In the genomic region with DNA sequence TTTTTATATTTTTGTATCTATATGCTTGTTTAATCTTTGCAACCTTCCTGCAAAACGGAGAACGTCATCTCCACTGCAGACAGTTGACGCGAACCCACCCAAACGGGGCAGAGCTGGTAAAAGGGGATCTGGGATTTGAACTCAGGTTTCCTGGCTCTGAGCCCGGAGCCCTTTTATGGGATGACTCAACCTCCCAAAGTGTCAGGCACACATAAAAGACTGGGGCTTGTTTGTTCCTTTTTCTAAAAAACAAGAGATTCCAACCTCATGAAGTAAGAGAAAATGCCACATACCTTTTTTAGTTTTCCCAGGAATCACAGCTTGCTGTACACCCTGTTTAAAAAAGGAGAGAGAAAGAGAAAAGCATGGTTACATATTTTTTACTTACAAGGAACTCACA, we compare ENCODE assay signal across 1 cellular context.
TF ChIP-seq lines count a peak whose summit lies in the region.

No MANE protein-coding gene starts in this region.

TF ChIP-seq in WTC11, 78 proteins besides CTCF, POLR2A, EP300 and RAD21 (continued from another document):
- TF ChIP-seq, protein P1, sequence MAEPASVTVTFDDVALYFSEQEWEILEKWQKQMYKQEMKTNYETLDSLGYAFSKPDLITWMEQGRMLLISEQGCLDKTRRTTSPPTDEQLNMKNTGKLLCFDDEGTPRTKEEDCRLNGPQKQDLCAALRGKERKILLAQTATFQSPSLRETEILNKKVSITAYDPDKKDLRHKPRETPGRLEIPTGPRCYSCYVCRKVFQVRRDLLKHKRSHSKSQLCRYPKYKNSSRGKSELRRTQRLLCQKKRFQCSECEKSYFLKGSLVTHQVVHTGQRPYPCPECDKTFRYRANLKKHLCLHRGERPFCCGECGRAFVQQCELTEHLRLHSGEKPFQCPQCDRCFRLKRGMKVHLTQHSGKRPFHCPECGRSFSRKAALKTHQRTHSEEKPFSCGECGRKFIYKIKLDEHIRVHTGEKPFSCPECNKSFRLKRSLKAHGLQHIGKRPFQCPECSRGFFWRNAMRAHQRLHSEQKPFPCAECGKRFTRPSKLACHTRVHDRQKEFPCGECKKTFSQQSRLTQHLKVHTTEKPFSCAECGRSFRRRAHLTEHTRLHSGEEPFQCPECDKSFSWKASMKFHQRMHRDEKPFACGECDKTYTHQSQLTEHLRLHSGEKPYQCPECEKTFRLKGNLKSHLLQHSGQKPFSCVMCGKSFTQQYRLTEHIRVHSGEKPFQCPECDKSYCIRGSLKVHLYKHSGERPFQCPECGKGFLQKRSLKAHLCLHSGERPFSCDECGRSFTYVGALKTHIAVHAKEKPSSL (CRISPR knock-in tag; conservative IDR thresholded peaks at IDR 0.05), result no peak
- TF ChIP-seq SMAD4 (CRISPR knock-in tag; IDR thresholded peaks at IDR 0.05) (no peak), ZNF416 (CRISPR knock-in tag; IDR thresholded peaks at IDR 0.05) (no peak), ATF6 (CRISPR knock-in tag; IDR thresholded peaks at IDR 0.05) (no peak), MXD4 (CRISPR knock-in tag; IDR thresholded peaks at IDR 0.05; ENCODE audit: borderline replicate concordance) (no peak), E2F5 (CRISPR knock-in tag; IDR thresholded peaks at IDR 0.05) (no peak), CBFB (CRISPR knock-in tag; IDR thresholded peaks at IDR 0.05; ENCODE audit: low read depth) (no peak)
